In the genomic region with DNA sequence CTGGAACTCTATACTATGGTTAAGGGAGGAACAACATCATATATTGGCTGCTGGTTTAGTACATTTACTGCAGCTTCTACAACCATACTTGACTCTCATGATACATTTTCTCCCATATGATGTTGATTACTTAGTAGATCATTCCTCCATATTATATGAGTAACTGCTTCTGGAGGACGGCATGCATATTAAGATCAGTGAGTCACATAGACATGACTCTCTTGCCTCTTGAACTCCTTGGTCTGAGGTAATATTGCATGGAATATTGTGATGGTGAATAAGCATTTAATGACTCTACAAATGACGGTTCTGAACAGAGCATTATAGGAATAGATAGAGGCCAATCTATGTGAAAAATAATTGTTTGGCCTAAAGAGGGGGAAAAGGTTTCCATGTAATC, we compare ENCODE assay signal across 18 cellular contexts.
A peak's percentile ranks its signal among the peaks of the same experiment; 100 is the strongest.
DNase-seq lines count a peak whose midpoint lies in the region; ATAC-seq, FAIRE-seq and TF ChIP-seq lines count a peak whose summit lies in the region.
"Had no signal": no experiment of that assay in that cellular context is flagged by ENCODE, and none has a peak within 500 bp of the region (broad histone marks: within the 10 kb centered on the region; RNA-seq: fewer than 3 reads in every experiment).

No MANE protein-coding gene starts in this region.

- dilution Hi-C loops in mammary epithelial cell (cut with HindIII; ENCODE audit: low sequenced_read_pairs), result no loop called here

- ATAC-seq in left colon (peak; percentile 50), GM19395 (IDR thresholded peaks at IDR 0.05; ENCODE audit: unreplicated experiment) (no peak), HG03175 (IDR thresholded peaks at IDR 0.05; ENCODE audit: unreplicated experiment) (no peak)
- ATAC-seq: stimulated activated memory B cell treated with anti-CD40 and anti-IgM and Interleukin-4, amounts not matched to agents 10 μg/mL and 1 μg/mL and 100 μg/mL, for 72 hours; upper lobe of right lung had no signal

- H3K4me3 ChIP-seq in AG09309 (ENCODE audit: control insufficient read depth, low read depth, low read length), result no peak overlapping the region
- H3K4me3 ChIP-seq in mammary epithelial cell (replicated peaks in 1 of 3; ENCODE audit: insufficient read depth in 1 of 3, low read depth in 2 of 3, low read length in 3 of 3), result no peak overlapping the region
- H3K4me3 ChIP-seq: lung, upper lobe of right lung had no signal

- no peaks in the 10 kb centered on the region for H3K27me3 ChIP-seq in mammary epithelial cell (ENCODE audit: insufficient read depth, low read length)
- H3K27me3 ChIP-seq: upper lobe of right lung had no signal

- H3K4me2 ChIP-seq in mammary epithelial cell (ENCODE audit: insufficient read depth, low read depth, low read length), result no peak overlapping the region

- H3K27ac ChIP-seq in mammary epithelial cell (ENCODE audit: insufficient read depth, low read depth, low read length), result no peak overlapping the region
- H3K27ac ChIP-seq: HL-60, upper lobe of right lung had no signal

- peak; percentile 74 for FAIRE-seq in HTR-8/SVneo (lab: Jason Lieb, UNC)
- FAIRE-seq: frontal cortex had no signal

- no peak overlapping the region for H2AFZ ChIP-seq in mammary epithelial cell (ENCODE audit: low read depth, low read length)

- no peaks in the 10 kb centered on the region for H3K9me3 ChIP-seq in mammary epithelial cell (replicated peaks; ENCODE audit: insufficient read depth, low read length)
- H3K9me3 ChIP-seq: upper lobe of right lung had no signal

- intact Hi-C loops in mammary epithelial cell (cut with micrococcal nuclease), result no loop called here
- intact Hi-C loops in left colon (cut with DNase I, micrococcal nuclease), result no loop called here

- H3K79me2 ChIP-seq in mammary epithelial cell (ENCODE audit: insufficient read depth, low read length), result no peaks in the 10 kb centered on the region

- DNase-seq in AG09309 (ENCODE audit: low read depth) (peak; percentile 78), HTR-8/SVneo (ENCODE audit: insufficient read length, low spot score) (peak; percentile 14), mammary epithelial cell (peak; percentile 55), left colon (no peak), foreskin melanocyte (no peak), dermis blood vessel endothelial cell (no peak)
- DNase-seq: activated CD4-positive, alpha-beta T cell treated with anti-CD3 and anti-CD28 coated beads for 48 hours; activated T-cell treated with anti-CD3 and anti-CD28 coated beads, Interleukin-2, amount 50 U/mL, for 1 hour; cortex of kidney; DMS53; NCI-H2029 treated with DMSO at 0.1 percent for 48 hours; upper lobe of right lung had no signal

- in situ Hi-C loops in mammary epithelial cell (cut with MboI; ENCODE audit: low sequenced_read_pairs in 2 of 2), result no loop called here

- no peak overlapping the region for H3K9ac ChIP-seq in mammary epithelial cell (ENCODE audit: insufficient read depth, low read length)

- no peaks in the 10 kb centered on the region for H3K4me1 ChIP-seq in mammary epithelial cell (ENCODE audit: insufficient read depth, low read length)
- H3K4me1 ChIP-seq: upper lobe of right lung had no signal

- TF ChIP-seq CTCF in AG09309 (IDR thresholded peaks at IDR 0.05; ENCODE audit: control insufficient read depth, insufficient read depth, low read depth, low read length, missing control alignments), result no peak
- TF ChIP-seq CTCF in mammary epithelial cell (conservative IDR thresholded peaks at IDR 0.05 in 1 of 2, IDR thresholded peaks at IDR 0.05 in 1 of 2; ENCODE audit: extremely low read depth in 1 of 2, insufficient read depth in 1 of 2, low read depth in 1 of 2, low read length in 2 of 2), result no peak

- H3K36me3 ChIP-seq in mammary epithelial cell (ENCODE audit: insufficient read depth, low read length), result no peaks in the 10 kb centered on the region
- H3K36me3 ChIP-seq: upper lobe of right lung had no signal

- CTCF ChIA-PET in mammary epithelial cell (lab: Charles Lee; ENCODE audit: low non-redundant PET), result no interaction called here

- no peaks in the 10 kb centered on the region for H4K20me1 ChIP-seq in mammary epithelial cell (ENCODE audit: insufficient read depth, low read length)

- WGBS in mammary epithelial cell (ENCODE audit: low coverage, missing lambda C conversion rate), result 69% methylated on average over 2 of the region's 2 CpGs

- BruUV-seq in mammary epithelial cell (replicated peaks; lab: Mats Ljungman, UMichigan), result no TSS peak

Comparison
In these comparisons a context has a peak if more than half of its experiments do, and no peak if none do; other contexts are left out.
1. DNase-seq: peak in AG09309 (single experiment), HTR-8/SVneo (single experiment) and mammary epithelial cell (single experiment); none in left colon (0 of 2), foreskin melanocyte (single experiment) and dermis blood vessel endothelial cell (single experiment).